8 cellular contexts compared by ENCODE assay signal in the genomic region with DNA sequence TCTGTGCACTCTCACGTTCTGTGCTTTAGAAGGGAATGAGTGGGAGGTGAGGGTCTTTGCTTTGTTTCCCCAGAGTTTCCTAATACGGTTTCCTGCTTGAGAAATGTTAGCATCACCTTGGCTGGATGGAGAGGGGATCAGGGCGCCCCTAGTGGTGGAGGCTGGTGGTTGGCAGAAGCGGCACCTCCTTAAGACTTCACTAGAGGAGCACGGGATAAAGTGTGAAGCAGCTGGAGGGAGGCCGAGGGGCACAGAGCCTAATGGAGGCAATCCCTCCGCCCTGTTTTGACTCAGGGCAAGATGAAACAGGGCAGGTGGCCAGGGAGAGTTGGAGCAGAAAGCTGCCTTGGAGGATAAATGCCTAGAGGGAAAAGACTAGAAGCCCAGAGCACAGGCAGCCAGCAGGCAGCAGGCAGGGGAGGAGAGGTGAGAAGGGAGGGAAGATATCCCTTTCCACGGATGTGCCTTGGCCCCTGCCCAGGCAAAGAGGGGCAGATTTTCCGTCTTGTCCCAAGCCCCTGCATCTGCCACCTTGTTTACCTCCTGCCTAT. TPM values are rescaled to one million over a fixed set of nuclear protein-coding genes. Genes with fewer than 3 reads are reported as not detected.
DNase-seq lines count a peak whose midpoint lies in the region; ATAC-seq, FAIRE-seq and TF ChIP-seq lines count a peak whose summit lies in the region.

No MANE protein-coding gene starts in this region.

- no peak for FAIRE-seq in H54 (lab: Jason Lieb, UNC)

- TF ChIP-seq CTCF in BJ (IDR thresholded peaks at IDR 0.05; ENCODE audit: insufficient read depth, low read depth, low read length), result peak; percentile 93

- no peak for DNase-seq in BJ (ENCODE audit: low read depth)
- DNase-seq in H54 (ENCODE audit: insufficient read length, low spot score), result peak; percentile 79
- DNase-seq in RKO (ENCODE audit: low spot score), result peak; percentile 64
- peak; percentile 56 for DNase-seq in activated effector memory CD4-positive, alpha-beta T cell treated with Interleukin-2 at 50 U/mL for 16 hours
- DNase-seq in globus pallidus (ENCODE audit: low spot score), result peak; percentile 35
- DNase-seq in retina, result peak; percentile 80
- no peak for DNase-seq in DMS153 treated with DMSO at 0.1 percent for 48 hours (lab: John Stamatoyannopoulos, UW; ENCODE audit: unreplicated experiment)

- ATAC-seq in HG02678 (IDR thresholded peaks at IDR 0.05; ENCODE audit: unreplicated experiment), result no peak

- no peak for TF ChIP-seq POLR2A in H54 (IDR thresholded peaks at IDR 0.05; ENCODE audit: low read depth, low read length)

- H3K36me3 ChIP-seq in BJ (ENCODE audit: control insufficient read depth, insufficient read depth, low read length), result no peaks in the 10 kb centered on the region

- peaks cover 28% of the 10 kb centered on the region for H3K27me3 ChIP-seq in BJ (ENCODE audit: control insufficient read depth, insufficient read depth, low read length)

- CTCF ChIA-PET in BJ (lab: Yijun Ruan, JAX), result interaction anchor here (0.7 to 2.8 kb wide), 16 partner anchors 8 to 273 kb away, joined by 3 to 15 read pairs (median 4); no protein-coding TSS in a partner anchor

- no peak overlapping the region for H3K4me3 ChIP-seq in BJ (ENCODE audit: low read depth, low read length)

- POLR2A ChIA-PET in BJ (lab: Charles Lee), result no interaction called here

RNA-seq across cellular contexts. Expression of gene BTRC, which starts 56.0 kb away (rescaled TPM):
- 9.1 and 15.1 TPM in 2 replicates for polyA plus RNA-seq in BJ (2011; rRNA removed)
- polyA minus RNA-seq in BJ (2011; rRNA and poly(A)+ RNA removed), result 12.0 and 15.2 TPM in 2 replicates

Comparison
In these comparisons a context has a peak if more than half of its experiments do, and no peak if none do; other contexts are left out.
1. DNase-seq: peak in H54 (single experiment), RKO (single experiment), activated effector memory CD4-positive, alpha-beta T cell treated with Interleukin-2 at 50 U/mL for 16 hours (single experiment), globus pallidus (single experiment) and retina (single experiment); none in BJ (single experiment) and DMS153 treated with DMSO at 0.1 percent for 48 hours (single experiment).